23 cellular contexts compared by ENCODE assay signal in genomic region chr1:65955503-65955902, GRCh38.
"Had no signal": no experiment of that assay in that cellular context is flagged by ENCODE, and none has a peak within 500 bp of the region (broad histone marks: within the 10 kb centered on the region; RNA-seq: fewer than 3 reads in every experiment).

No MANE protein-coding gene starts in this region.

- H3K27ac Mint-ChIP-seq: immature natural killer cell; memory B cell; stimulated activated memory B cell treated with anti-CD40 and anti-IgM and Interleukin-4, amounts not matched to agents 10 μg/mL and 1 μg/mL and 100 μg/mL, for 72 hours had no signal

- H3K9me3 ChIP-seq: ascending aorta, gastrocnemius medialis, heart left ventricle, spleen, vagina had no signal

- H3K9me3 Mint-ChIP-seq: activated T-cell treated with anti-CD3 and anti-CD28 coated beads, Interleukin-2, amount 50 U/mL, for 4 hours; central memory CD8-positive, alpha-beta T cell; immature natural killer cell; memory B cell; naive thymus-derived CD4-positive, alpha-beta T cell; stimulated activated memory B cell treated with anti-CD40 and anti-IgM and Interleukin-4, amounts not matched to agents 10 μg/mL and 1 μg/mL and 100 μg/mL, for 72 hours had no signal

- H3K36me3 Mint-ChIP-seq: immature natural killer cell; memory B cell; naive thymus-derived CD4-positive, alpha-beta T cell; stimulated activated memory B cell treated with anti-CD40 and anti-IgM and Interleukin-4, amounts not matched to agents 10 μg/mL and 1 μg/mL and 100 μg/mL, for 72 hours had no signal

- H3K36me3 ChIP-seq: ascending aorta, gastrocnemius medialis, heart left ventricle, spleen, vagina had no signal

- H3K27me3 ChIP-seq: ascending aorta, gastrocnemius medialis, heart left ventricle, spleen, vagina had no signal

- H3K4me3 Mint-ChIP-seq: activated T-cell treated with anti-CD3 and anti-CD28 coated beads, Interleukin-2, amount 50 U/mL, for 4 hours; central memory CD8-positive, alpha-beta T cell; immature natural killer cell; memory B cell; naive thymus-derived CD4-positive, alpha-beta T cell; stimulated activated memory B cell treated with anti-CD40 and anti-IgM and Interleukin-4, amounts not matched to agents 10 μg/mL and 1 μg/mL and 100 μg/mL, for 72 hours had no signal

- H3K4me1 ChIP-seq: ascending aorta, gastrocnemius medialis had no signal

- H3K4me1 Mint-ChIP-seq: central memory CD8-positive, alpha-beta T cell; immature natural killer cell; memory B cell; stimulated activated memory B cell treated with anti-CD40 and anti-IgM and Interleukin-4, amounts not matched to agents 10 μg/mL and 1 μg/mL and 100 μg/mL, for 72 hours had no signal

- H3K27ac ChIP-seq: ascending aorta, coronary artery, gastrocnemius medialis, heart left ventricle, spleen, vagina had no signal

- ATAC-seq: esophagus mucosa; gastrocnemius medialis; heart left ventricle; naive thymus-derived CD4-positive, alpha-beta T cell; stimulated activated memory B cell treated with anti-CD40 and anti-IgM and Interleukin-4, amounts not matched to agents 10 μg/mL and 1 μg/mL and 100 μg/mL, for 72 hours had no signal

- H3K27me3 Mint-ChIP-seq: memory B cell had no signal

- H3K4me3 ChIP-seq: ascending aorta, coronary artery, gastrocnemius medialis, heart left ventricle, spleen, vagina had no signal

- DNase-seq: activated CD4-positive, alpha-beta T cell treated with anti-CD3 and anti-CD28 coated beads, Interleukin-2, amount 50 U/mL, for 1 hour; activated CD8-positive, alpha-beta memory T cell treated with anti-CD3 and anti-CD28 coated beads, Interleukin-2, amount 50 U/mL, for 4 hours; activated effector memory CD4-positive, alpha-beta T cell treated with anti-CD3 and anti-CD28 coated beads, Interleukin-2, amount 50 U/mL, for 16 hours; activated naive CD4-positive, alpha-beta T cell treated with anti-CD3 and anti-CD28 coated beads, Interleukin-2, amount 50 U/mL, for 16 hours; activated T-cell treated with anti-CD3 and anti-CD28 coated beads, Interleukin-2, amount 50 U/mL, for 4 hours; effector CD4-positive, alpha-beta T cell; gastrocnemius medialis; heart left ventricle; immature natural killer cell; kidney glomerular epithelial cell; naive thymus-derived CD4-positive, alpha-beta T cell; nucleus accumbens; posterior cingulate gyrus; spleen; stimulated activated CD4-positive, alpha-beta T cell treated with anti-CD3 and anti-CD28 coated beads, Interleukin-4, amount 100 ng/mL, for 4 hours; T1000 had no signal
